25 cellular contexts compared by ENCODE assay signal in genomic region chr17:42502926-42503325, GRCh38.
"Had no signal": no experiment of that assay in that cellular context is flagged by ENCODE, and none has a peak within 500 bp of the region (broad histone marks: within the 10 kb centered on the region; RNA-seq: fewer than 3 reads in every experiment).

No MANE protein-coding gene starts in this region.

- H3K9me3 Mint-ChIP-seq: natural killer cell; nephron; neural progenitor cell; stimulated activated effector memory CD8-positive, alpha-beta T cell treated with anti-CD3 and anti-CD28 coated beads, Interleukin-12 subunit alpha, Interleukin-12 subunit beta, amount 100 ng/mL, for 72 hours; stimulated activated naive B cell treated with anti-CD40 and anti-IgM and Interleukin-4, amounts not matched to agents 10 μg/mL and 1 μg/mL and 100 μg/mL, for 72 hours; stimulated activated naive CD8-positive, alpha-beta T cell treated with anti-CD3 and anti-CD28 coated beads, Interleukin-15, Interleukin-2, amounts not matched to agents 100 ng/mL and 50 ng/mL, for 24 hours had no signal

- H3K27ac Mint-ChIP-seq: natural killer cell; nephron; neural progenitor cell; stimulated activated effector memory CD8-positive, alpha-beta T cell treated with anti-CD3 and anti-CD28 coated beads, Interleukin-12 subunit alpha, Interleukin-12 subunit beta, amount 100 ng/mL, for 72 hours; stimulated activated naive B cell treated with anti-CD40 and anti-IgM and Interleukin-4, amounts not matched to agents 10 μg/mL and 1 μg/mL and 100 μg/mL, for 72 hours; stimulated activated naive CD8-positive, alpha-beta T cell treated with anti-CD3 and anti-CD28 coated beads, Interleukin-15, Interleukin-2, amounts not matched to agents 100 ng/mL and 50 ng/mL, for 24 hours had no signal

- DNase-seq: natural killer cell; occipital lobe; pancreas; right cardiac atrium; right lobe of liver; sigmoid colon; small intestine; stimulated activated CD4-positive, alpha-beta T cell treated with anti-CD3 and anti-CD28 coated beads, Interleukin-15, amount 100 ng/mL, for 24 hours; stimulated activated CD4-positive, alpha-beta T cell treated with anti-CD3 and anti-CD28 coated beads, Interleukin-2, amount 100 ng/mL, for 24 hours; stimulated activated CD4-positive, alpha-beta T cell treated with anti-CD3 and anti-CD28 coated beads, Interleukin-2, amount 100 ng/mL, for 48 hours; stimulated activated CD4-positive, alpha-beta T cell treated with anti-CD3 and anti-CD28 coated beads, Interleukin-4, amount 100 ng/mL, for 24 hours; stimulated activated naive B cell treated with anti-CD40 and anti-IgM and Interleukin-4, amounts not matched to agents 10 μg/mL and 1 μg/mL and 100 μg/mL, for 72 hours; stimulated activated naive CD4-positive, alpha-beta T cell treated with Interleukin-2 at 50 U/mL for 16 hours; stomach; thyroid gland; trophoblast cell; upper lobe of left lung had no signal

- H2AFZ ChIP-seq: neural progenitor cell had no signal

- H3K4me3 ChIP-seq: neural progenitor cell, pancreas, prostate gland, right lobe of liver, sigmoid colon, stomach, thoracic aorta, thyroid gland, tibial nerve, upper lobe of left lung, vagina had no signal

- H3K4me1 Mint-ChIP-seq: natural killer cell; stimulated activated effector memory CD8-positive, alpha-beta T cell treated with anti-CD3 and anti-CD28 coated beads, Interleukin-12 subunit alpha, Interleukin-12 subunit beta, amount 100 ng/mL, for 72 hours had no signal

- H3K9ac ChIP-seq: neural progenitor cell had no signal

- H3K36me3 ChIP-seq: neural progenitor cell had no signal

- H3K4me2 ChIP-seq: neural progenitor cell had no signal

- H3K27me3 Mint-ChIP-seq: stimulated activated naive B cell treated with anti-CD40 and anti-IgM and Interleukin-4, amounts not matched to agents 10 μg/mL and 1 μg/mL and 100 μg/mL, for 72 hours; stimulated activated naive CD8-positive, alpha-beta T cell treated with anti-CD3 and anti-CD28 coated beads, Interleukin-15, Interleukin-2, amounts not matched to agents 100 ng/mL and 50 ng/mL, for 24 hours had no signal

- ATAC-seq: natural killer cell; pancreas; right cardiac atrium; right lobe of liver; stimulated activated effector memory CD8-positive, alpha-beta T cell treated with anti-CD3 and anti-CD28 coated beads, Interleukin-12 subunit alpha, Interleukin-12 subunit beta, amount 100 ng/mL, for 72 hours; stimulated activated naive B cell treated with anti-CD40 and anti-IgM and Interleukin-4, amounts not matched to agents 10 μg/mL and 1 μg/mL and 100 μg/mL, for 72 hours had no signal

- H3K36me3 Mint-ChIP-seq: natural killer cell had no signal

- H3K9me3 ChIP-seq: pancreas, prostate gland, right lobe of liver, sigmoid colon, stomach, thoracic aorta, thyroid gland, tibial nerve, upper lobe of left lung, vagina had no signal

- H3K4me1 ChIP-seq: pancreas, prostate gland, right lobe of liver, upper lobe of left lung, vagina had no signal

- H3K27ac ChIP-seq: neural progenitor cell, pancreas, prostate gland, right lobe of liver, sigmoid colon, stomach, thoracic aorta, thyroid gland, tibial nerve, upper lobe of left lung, vagina had no signal

- H3K4me3 Mint-ChIP-seq: natural killer cell; nephron; neural progenitor cell; stimulated activated effector memory CD8-positive, alpha-beta T cell treated with anti-CD3 and anti-CD28 coated beads, Interleukin-12 subunit alpha, Interleukin-12 subunit beta, amount 100 ng/mL, for 72 hours; stimulated activated naive B cell treated with anti-CD40 and anti-IgM and Interleukin-4, amounts not matched to agents 10 μg/mL and 1 μg/mL and 100 μg/mL, for 72 hours; stimulated activated naive CD8-positive, alpha-beta T cell treated with anti-CD3 and anti-CD28 coated beads, Interleukin-15, Interleukin-2, amounts not matched to agents 100 ng/mL and 50 ng/mL, for 24 hours had no signal

- H3K27me3 ChIP-seq: neural progenitor cell, pancreas, right lobe of liver, sigmoid colon, stomach, thyroid gland, tibial nerve, upper lobe of left lung, vagina had no signal
